Comparison of ENCODE assay signal across 17 cellular contexts in the genomic region with DNA sequence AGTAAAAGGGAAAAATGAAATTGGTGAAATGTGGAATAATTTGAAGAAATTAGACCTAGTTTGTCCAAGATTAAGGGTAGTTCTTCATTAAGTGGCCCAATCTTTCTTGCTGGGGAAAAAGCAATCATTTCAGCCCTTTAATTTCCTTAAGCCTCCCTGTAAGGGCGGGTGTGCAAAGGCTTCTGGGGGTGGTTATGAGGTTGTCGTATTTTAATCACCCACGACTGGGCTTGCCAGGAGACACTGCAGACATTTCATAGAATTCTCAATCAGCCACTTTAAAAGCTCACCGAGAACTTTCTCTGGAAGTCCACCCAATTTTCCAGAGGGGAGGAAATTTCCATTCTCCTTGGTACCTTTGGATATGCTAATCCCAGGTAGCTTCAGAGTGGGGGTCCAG. TPM values are rescaled to one million over a fixed set of nuclear protein-coding genes. Genes with fewer than 3 reads are reported as not detected.
DNase-seq lines count a peak whose midpoint lies in the region; ATAC-seq and TF ChIP-seq lines count a peak whose summit lies in the region.
"Had no signal": no experiment of that assay in that cellular context is flagged by ENCODE, and none has a peak within 500 bp of the region (broad histone marks: within the 10 kb centered on the region; RNA-seq: fewer than 3 reads in every experiment).

No MANE protein-coding gene starts in this region.

- no peak overlapping the region for H3K4me3 ChIP-seq in CD8-positive, alpha-beta memory T cell (ENCODE audit: low read length)
- H3K4me3 ChIP-seq in Caco-2 (ENCODE audit: low read depth, low read length): no peak overlapping the region
- H3K4me3 ChIP-seq in hepatocyte: no peak overlapping the region
- H3K4me3 ChIP-seq in neural progenitor cell: no peak overlapping the region
- H3K4me3 ChIP-seq in aorta (ENCODE audit: low read length in 2 of 2): no peak overlapping the region

- CTCF ChIA-PET in CD8-positive, alpha-beta memory T cell (lab: Charles Lee): no interaction called here
- CTCF ChIA-PET in Caco-2 (lab: Charles Lee): no interaction called here

- H3K4me1 ChIP-seq in CD8-positive, alpha-beta memory T cell (ENCODE audit: insufficient read depth, low read length): no peaks in the 10 kb centered on the region
- no peaks in the 10 kb centered on the region for H3K4me1 ChIP-seq in Caco-2
- H3K4me1 ChIP-seq in hepatocyte (ENCODE audit: insufficient read depth): peaks cover 4% of the 10 kb centered on the region
- H3K4me1 ChIP-seq in neural progenitor cell: peaks cover 8% of the 10 kb centered on the region
- no peaks in the 10 kb centered on the region for H3K4me1 ChIP-seq in aorta (ENCODE audit: control insufficient read depth in 1 of 2, insufficient read depth in 2 of 2, low read length in 2 of 2)

- POLR2A ChIA-PET in CD8-positive, alpha-beta memory T cell (lab: Charles Lee): no interaction called here
- POLR2A ChIA-PET in Caco-2 (lab: Charles Lee): no interaction called here

- H3K79me2 ChIP-seq in hepatocyte: no peaks in the 10 kb centered on the region
- H3K79me2 ChIP-seq in neural progenitor cell (ENCODE audit: low read depth): no peaks in the 10 kb centered on the region

- ATAC-seq in stimulated activated naive CD8-positive, alpha-beta T cell treated with anti-CD3 and anti-CD28 coated beads, Interleukin-15, amount 100 ng/mL, for 72 hours: no peak
- ATAC-seq in aorta (ENCODE audit: low FRiP score): no peak

- no peak overlapping the region for H3K27ac Mint-ChIP-seq in CD8-positive, alpha-beta memory T cell
- H3K27ac Mint-ChIP-seq in Caco-2 (ENCODE audit: unreplicated experiment) (peak overlapping the region; percentile 83), neural progenitor cell (peak overlapping the region; percentile 86)
- H3K27ac Mint-ChIP-seq in stimulated activated naive CD8-positive, alpha-beta T cell treated with anti-CD3 and anti-CD28 coated beads, Interleukin-15, amount 100 ng/mL, for 72 hours: no peak overlapping the region

- no peaks in the 10 kb centered on the region for H3K9me3 Mint-ChIP-seq in CD8-positive, alpha-beta memory T cell
- peaks cover 14% of the 10 kb centered on the region for H3K9me3 Mint-ChIP-seq in Caco-2 (ENCODE audit: unreplicated experiment)
- peaks cover 32% of the 10 kb centered on the region for H3K9me3 Mint-ChIP-seq in neural progenitor cell
- no peaks in the 10 kb centered on the region for H3K9me3 Mint-ChIP-seq in stimulated activated naive CD8-positive, alpha-beta T cell treated with anti-CD3 and anti-CD28 coated beads, Interleukin-15, amount 100 ng/mL, for 72 hours

- 87% methylated on average over 4 of the region's 4 CpGs for WGBS in hepatocyte (ENCODE audit: low lambda C conversion rate, missing lambda C conversion rate)
- WGBS in aorta, 2 donors: 68 to 70% methylated on average over 4 of the region's 4 CpGs

- no peak overlapping the region for H3K9ac ChIP-seq in neural progenitor cell

- H2AFZ ChIP-seq in hepatocyte: no peak overlapping the region
- no peak overlapping the region for H2AFZ ChIP-seq in neural progenitor cell (replicated peaks)

- no peaks in the 10 kb centered on the region for H3K9me3 ChIP-seq in CD8-positive, alpha-beta memory T cell (ENCODE audit: low read length)
- H3K9me3 ChIP-seq in Caco-2 (no peaks in the 10 kb centered on the region), hepatocyte (ENCODE audit: low read depth) (no peaks in the 10 kb centered on the region), neural progenitor cell (ENCODE audit: low read depth) (peaks cover 3% of the 10 kb centered on the region), aorta (ENCODE audit: control insufficient read depth, low read length) (no peaks in the 10 kb centered on the region)

- no peak for DNase-seq in CD8-positive, alpha-beta memory T cell
- no peak for DNase-seq in Caco-2
- DNase-seq in hepatocyte (ENCODE audit: low spot score): no peak
- DNase-seq in neural progenitor cell (ENCODE audit: low spot score): no peak
- DNase-seq in epidermal melanocyte (ENCODE audit: insufficient read length, low spot score): no peak
- no peak for DNase-seq in D341Med (ENCODE audit: low spot score)
- no peak for DNase-seq in stimulated activated naive CD8-positive, alpha-beta T cell treated with anti-CD3 and anti-CD28 coated beads, Interleukin-15, amount 100 ng/mL, for 72 hours
- DNase-seq in aorta: no peak
- DNase-seq: C1 segment of cervical spinal cord; CD4-positive, alpha-beta memory T cell; DMS53; DMS79 treated with DMSO at 0.1 percent for 48 hours; GOT3; HCEC 1CT had no signal

- no peaks in the 10 kb centered on the region for H3K9me2 ChIP-seq in hepatocyte (replicated peaks; ENCODE audit: insufficient read depth)

- intact Hi-C loops in Caco-2 (cut with micrococcal nuclease; ENCODE audit: unreplicated experiment) (no loop called here), aorta (cut with DNase I) (no loop called here)

- no peaks in the 10 kb centered on the region for H3K27me3 ChIP-seq in CD8-positive, alpha-beta memory T cell (ENCODE audit: insufficient read depth, low read length, poor library complexity, severe bottlenecking)
- H3K27me3 ChIP-seq in Caco-2 (replicated peaks; ENCODE audit: control insufficient read depth, insufficient read depth, low read length): no peaks in the 10 kb centered on the region
- no peaks in the 10 kb centered on the region for H3K27me3 ChIP-seq in hepatocyte
- H3K27me3 ChIP-seq in neural progenitor cell: no peaks in the 10 kb centered on the region
- no peaks in the 10 kb centered on the region for H3K27me3 ChIP-seq in aorta (ENCODE audit: control insufficient read depth in 1 of 2, insufficient read depth in 2 of 2, low read length in 1 of 2)

- H3K4me2 ChIP-seq in hepatocyte (no peak overlapping the region), neural progenitor cell (no peak overlapping the region)

- H3K36me3 Mint-ChIP-seq in CD8-positive, alpha-beta memory T cell: no peaks in the 10 kb centered on the region
- H3K36me3 Mint-ChIP-seq in Caco-2 (ENCODE audit: insufficient read depth, unreplicated experiment) (no peaks in the 10 kb centered on the region), neural progenitor cell (no peaks in the 10 kb centered on the region)
- H3K36me3 Mint-ChIP-seq: CD4-positive, alpha-beta memory T cell had no signal

- H3K4me1 Mint-ChIP-seq in CD8-positive, alpha-beta memory T cell: no peaks in the 10 kb centered on the region
- H3K4me1 Mint-ChIP-seq in Caco-2 (ENCODE audit: low read depth, unreplicated experiment) (peaks cover 13% of the 10 kb centered on the region), neural progenitor cell (peaks cover 11% of the 10 kb centered on the region)
- no peaks in the 10 kb centered on the region for H3K4me1 Mint-ChIP-seq in stimulated activated naive CD8-positive, alpha-beta T cell treated with anti-CD3 and anti-CD28 coated beads, Interleukin-15, amount 100 ng/mL, for 72 hours
- H3K4me1 Mint-ChIP-seq: CD4-positive, alpha-beta memory T cell had no signal

- no peak overlapping the region for H3K4me3 Mint-ChIP-seq in CD8-positive, alpha-beta memory T cell
- H3K4me3 Mint-ChIP-seq in Caco-2 (ENCODE audit: unreplicated experiment) (no peak overlapping the region), neural progenitor cell (peak overlapping the region; percentile 70)
- no peak overlapping the region for H3K4me3 Mint-ChIP-seq in stimulated activated naive CD8-positive, alpha-beta T cell treated with anti-CD3 and anti-CD28 coated beads, Interleukin-15, amount 100 ng/mL, for 72 hours
- H3K4me3 Mint-ChIP-seq: CD4-positive, alpha-beta memory T cell had no signal

- no TSS peak for BruUV-seq in Caco-2 (replicated peaks; lab: Mats Ljungman, UMichigan)

- H3K36me3 ChIP-seq in CD8-positive, alpha-beta memory T cell (ENCODE audit: insufficient read depth, low read length): no peaks in the 10 kb centered on the region
- H3K36me3 ChIP-seq in Caco-2 (ENCODE audit: control insufficient read depth, insufficient read depth, low read length) (no peaks in the 10 kb centered on the region), hepatocyte (replicated peaks; ENCODE audit: insufficient read depth, low read depth) (no peaks in the 10 kb centered on the region), neural progenitor cell (no peaks in the 10 kb centered on the region), aorta (ENCODE audit: control insufficient read depth in 1 of 2, insufficient read depth in 2 of 2, low read length in 1 of 2) (no peaks in the 10 kb centered on the region)

- H3F3A ChIP-seq in neural progenitor cell (ENCODE audit: low read depth): peaks cover 6% of the 10 kb centered on the region

- TF ChIP-seq CTCF in Caco-2 (IDR thresholded peaks at IDR 0.05; ENCODE audit: insufficient read depth in 1 of 2, low read depth in 1 of 2, low read length in 1 of 2, severe bottlenecking in 1 of 2, unreplicated experiment in 1 of 2) (no peak), hepatocyte (IDR thresholded peaks at IDR 0.05; ENCODE audit: poor library complexity) (no peak), neural progenitor cell (IDR thresholded peaks at IDR 0.05) (no peak)

- H4K20me1 ChIP-seq in hepatocyte (ENCODE audit: insufficient read depth, poor library complexity, severe bottlenecking) (no peaks in the 10 kb centered on the region), neural progenitor cell (ENCODE audit: low read depth) (no peaks in the 10 kb centered on the region)

- peak overlapping the region; percentile 66 for H3K27ac ChIP-seq in CD8-positive, alpha-beta memory T cell (ENCODE audit: low read depth, low read length)
- H3K27ac ChIP-seq in hepatocyte (peak overlapping the region; percentile 94), neural progenitor cell (no peak overlapping the region), aorta (ENCODE audit: low read depth in 1 of 2, low read length in 2 of 2) (no peak overlapping the region)

- H3K27me3 Mint-ChIP-seq in CD8-positive, alpha-beta memory T cell: peaks cover 6 to 28% of the 10 kb centered on the region in 2 donors
- H3K27me3 Mint-ChIP-seq in Caco-2 (ENCODE audit: insufficient read depth, unreplicated experiment) (no peaks in the 10 kb centered on the region), neural progenitor cell (ENCODE audit: insufficient read depth, low read depth) (peaks cover 34% of the 10 kb centered on the region)
- H3K27me3 Mint-ChIP-seq in stimulated activated naive CD8-positive, alpha-beta T cell treated with anti-CD3 and anti-CD28 coated beads, Interleukin-15, amount 100 ng/mL, for 72 hours: no peaks in the 10 kb centered on the region

RNA-seq across cellular contexts. Expression of gene DLK1, which starts 43.4 kb away (rescaled TPM):
- not detected for total RNA-seq in CD8-positive, alpha-beta memory T cell
- polyA plus RNA-seq in CD8-positive, alpha-beta memory T cell: not detected
- total RNA-seq in Caco-2 (2022) (not detected in 2 replicates), hepatocyte (1,033 and 1,378 TPM in 2 replicates), neural progenitor cell (ENCODE audit: low replicate concordance) (312 and 1,018 TPM in 2 replicates), aorta (not detected)
- polyA plus RNA-seq in hepatocyte (3,299 and 3,695 TPM in 2 replicates), aorta (under 1 TPM in 1 of 2 donors, not detected in 1; 0.13 TPM)
- total RNA-seq: A172; A673; CD4-positive, alpha-beta memory T cell had no signal
- polyA plus RNA-seq: BJ; CD4-positive, alpha-beta memory T cell had no signal

RNA-seq across cellular contexts. Expression of gene MEG3, which starts 55.9 kb away (rescaled TPM):
- total RNA-seq in CD8-positive, alpha-beta memory T cell: under 1 TPM in 1 of 2 experiments, not detected in 1; 0.13 TPM
- polyA plus RNA-seq in CD8-positive, alpha-beta memory T cell: not detected
- total RNA-seq in Caco-2 (2022): 0.37 TPM in 1 of 2 replicates, not detected in the other
- not detected in 2 replicates for total RNA-seq in hepatocyte
- 0.16 TPM in 1 of 2 replicates, not detected in the other for polyA plus RNA-seq in hepatocyte
- total RNA-seq in neural progenitor cell (ENCODE audit: low replicate concordance): 7.3 and 10.6 TPM in 2 replicates
- 100 to 1,000 TPM in 1 of 2 donors, 10 to 100 TPM in 1; 51.2 to 246 TPM for total RNA-seq in aorta
- polyA plus RNA-seq in aorta: 100 to 1,000 TPM in 1 of 2 donors, 10 to 100 TPM in 1; 21.4 to 454 TPM
- total RNA-seq: A172; CD4-positive, alpha-beta memory T cell had no signal
- polyA plus RNA-seq: CD4-positive, alpha-beta memory T cell had no signal

Comparison
In these comparisons a context has a peak if more than half of its experiments do, and no peak if none do; other contexts are left out.
1. H3K27ac ChIP-seq: peak in CD8-positive, alpha-beta memory T cell (single experiment) and hepatocyte (single experiment); none in neural progenitor cell (single experiment) and aorta (0 of 2).
2. H3K27ac Mint-ChIP-seq: peak in Caco-2 (single experiment) and neural progenitor cell (single experiment); none in CD8-positive, alpha-beta memory T cell (0 of 8) and stimulated activated naive CD8-positive, alpha-beta T cell treated with anti-CD3 and anti-CD28 coated beads, Interleukin-15, amount 100 ng/mL, for 72 hours (0 of 2).
3. RNA of gene DLK1, which starts 43.4 kb away (total RNA-seq): 1,033 to 1,378 TPM in hepatocyte and 312 to 1,018 TPM in neural progenitor cell; not detected in CD8-positive, alpha-beta memory T cell, not detected in Caco-2 and not detected in aorta; every median in the first group is over 100 times any median in the second.